In the genomic region with DNA sequence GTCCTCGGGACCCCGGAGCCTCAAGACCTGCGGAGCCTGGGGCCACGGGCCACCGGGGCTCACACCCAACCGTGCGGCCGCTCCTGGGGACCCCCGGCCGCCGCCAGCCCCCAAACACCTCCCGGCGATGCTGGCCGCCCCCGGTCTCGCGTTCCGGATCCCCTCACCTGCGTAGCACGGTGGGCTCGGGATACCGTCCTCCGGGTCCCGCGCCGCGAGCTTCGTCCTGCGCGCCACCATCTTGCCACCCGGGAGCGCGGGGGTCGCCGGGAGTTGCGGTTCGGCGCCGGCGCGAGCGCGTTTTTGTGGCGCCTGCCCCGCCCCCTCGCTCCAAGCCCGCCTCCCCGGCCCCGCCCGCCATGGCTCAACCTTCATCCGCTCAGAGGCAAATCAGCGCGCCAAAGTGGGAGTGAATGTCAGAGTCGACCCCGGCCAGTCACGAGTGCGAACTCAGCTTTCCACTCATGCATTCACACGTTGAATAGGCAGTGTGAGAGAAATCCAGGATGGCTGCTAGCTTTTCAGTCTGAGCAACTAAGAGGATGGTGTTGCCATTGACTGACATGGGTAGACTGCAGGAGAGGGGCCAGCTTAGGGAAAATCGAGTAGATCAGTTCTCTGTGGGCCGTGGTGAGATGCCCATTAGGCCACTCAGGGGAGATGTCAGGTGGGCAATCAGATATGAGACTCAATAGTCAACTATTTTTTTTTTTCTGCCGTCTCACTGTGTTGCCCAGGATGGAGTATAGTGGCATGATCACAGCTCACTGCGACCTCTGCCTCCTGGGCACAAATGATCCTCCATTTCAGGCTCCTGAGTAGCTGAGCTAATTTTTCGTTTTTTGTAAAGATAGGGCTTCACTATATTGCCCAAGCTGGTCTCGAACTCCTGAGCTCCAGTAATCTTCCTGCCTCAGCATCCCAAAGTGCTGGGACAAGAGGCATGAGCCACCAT, we compare ENCODE assay signal across 8 cellular contexts. TPM values are rescaled to one million over a fixed set of nuclear protein-coding genes. Genes with fewer than 3 reads are reported as not detected.
DNase-seq lines count a peak whose midpoint lies in the region; ATAC-seq and TF ChIP-seq lines count a peak whose summit lies in the region.

No MANE protein-coding gene starts in this region.

- WGBS in liver = 7% methylated on average over 64 of the region's 64 CpGs

- H3K4me1 ChIP-seq in liver (ENCODE audit: control insufficient read depth in 4 of 4, insufficient read depth in 4 of 4, low read length in 3 of 4) = peaks cover 0 to 9% (median 2%) of the 10 kb centered on the region in 4 donors

- peak overlapping the region; percentile 83 for H3K27ac Mint-ChIP-seq in activated CD4-positive, alpha-beta T cell treated with anti-CD3 and anti-CD28 coated beads, Interleukin-2, amount 10 ng/mL, durations not matched to agents 7 days and 5 days

- POLR2A ChIA-PET in activated CD4-positive, alpha-beta T cell treated with anti-CD3 and anti-CD28 coated beads, Interleukin-2, amount 10 ng/mL, durations not matched to agents 7 days and 5 days (lab: Charles Lee) = interaction anchor here (0.6 kb wide), 1 partner anchor 70 kb away, joined by 7 read pairs; no protein-coding TSS in a partner anchor

- CTCF ChIA-PET in activated CD4-positive, alpha-beta T cell treated with anti-CD3 and anti-CD28 coated beads, Interleukin-2, amount 10 ng/mL, durations not matched to agents 7 days and 5 days (lab: Charles Lee) = interaction anchor here (0.6 to 0.8 kb wide), 2 partner anchors 16 to 40 kb away, joined by 3 read pairs; no protein-coding TSS in a partner anchor

- no peak for TF ChIP-seq RAD21 in liver (IDR thresholded peaks at IDR 0.05)

- H3K27me3 ChIP-seq in liver (ENCODE audit: control insufficient read depth in 4 of 4, insufficient read depth in 4 of 4, low read length in 3 of 4) = no peaks in the 10 kb centered on the region

- no peak for TF ChIP-seq CTCF in liver (IDR thresholded peaks at IDR 0.05; ENCODE audit: low read depth, low read length, missing input control)

- H3K9ac ChIP-seq in liver (ENCODE audit: low read depth in 1 of 2, low read length in 2 of 2) = no peak overlapping the region

- H3K4me1 Mint-ChIP-seq in activated CD4-positive, alpha-beta T cell treated with anti-CD3 and anti-CD28 coated beads, Interleukin-2, amount 10 ng/mL, durations not matched to agents 7 days and 5 days = peaks cover 10% of the 10 kb centered on the region

- peak overlapping the region; percentile 98 for H3K4me3 Mint-ChIP-seq in activated CD4-positive, alpha-beta T cell treated with anti-CD3 and anti-CD28 coated beads, Interleukin-2, amount 10 ng/mL, durations not matched to agents 7 days and 5 days

- peaks cover 40% of the 10 kb centered on the region for H3K36me3 Mint-ChIP-seq in activated CD4-positive, alpha-beta T cell treated with anti-CD3 and anti-CD28 coated beads, Interleukin-2, amount 10 ng/mL, durations not matched to agents 7 days and 5 days (ENCODE audit: low read depth)

- no peaks in the 10 kb centered on the region for H3K27me3 Mint-ChIP-seq in activated CD4-positive, alpha-beta T cell treated with anti-CD3 and anti-CD28 coated beads, Interleukin-2, amount 10 ng/mL, durations not matched to agents 7 days and 5 days

- peak overlapping the region; percentile 90 for H3K4me3 ChIP-seq in GM08714 (ENCODE audit: low read length)
- H3K4me3 ChIP-seq in liver (ENCODE audit: low read depth in 1 of 3, low read length in 3 of 3) = peak overlapping the region in 2 of 3 donors; percentile 73 to 76

- H3K9me3 ChIP-seq in liver (ENCODE audit: control insufficient read depth in 4 of 4, low read length in 3 of 4) = no peaks in the 10 kb centered on the region

- no peak overlapping the region for H3K27ac ChIP-seq in liver (ENCODE audit: low read depth in 1 of 2, low read length in 2 of 2)

- no peaks in the 10 kb centered on the region for H3K9me3 Mint-ChIP-seq in activated CD4-positive, alpha-beta T cell treated with anti-CD3 and anti-CD28 coated beads, Interleukin-2, amount 10 ng/mL, durations not matched to agents 7 days and 5 days

- peak; percentile 11 for DNase-seq in NCI-H345 treated with DMSO at 0.1 percent for 48 hours (lab: John Stamatoyannopoulos, UW; ENCODE audit: unreplicated experiment)
- peak; percentile 86 for DNase-seq in activated CD4-positive, alpha-beta T cell treated with anti-CD3 and anti-CD28 coated beads, Interleukin-2, amount 10 ng/mL, durations not matched to agents 7 days and 5 days
- peak; percentile 80 for DNase-seq in dermis blood vessel endothelial cell
- peak; percentile 85 to 86 for DNase-seq in stimulated activated CD4-positive, alpha-beta T cell treated with anti-CD3 and anti-CD28 coated beads, Interleukin-2, amount 100 ng/mL, for 48 hours

- ATAC-seq in HG02938 (IDR thresholded peaks at IDR 0.05; ENCODE audit: unreplicated experiment) = peak; percentile 58
- no peak for ATAC-seq in HG02973 (IDR thresholded peaks at IDR 0.05; ENCODE audit: unreplicated experiment)

- H3K36me3 ChIP-seq in liver (ENCODE audit: control insufficient read depth in 4 of 4, insufficient read depth in 3 of 4, low read depth in 1 of 4, low read length in 3 of 4) = peaks cover 20 to 45% (median 26%) of the 10 kb centered on the region in 4 donors

TF ChIP-seq in liver, 16 proteins besides CTCF, POLR2A, EP300 and RAD21:
- TF ChIP-seq, protein P1, sequence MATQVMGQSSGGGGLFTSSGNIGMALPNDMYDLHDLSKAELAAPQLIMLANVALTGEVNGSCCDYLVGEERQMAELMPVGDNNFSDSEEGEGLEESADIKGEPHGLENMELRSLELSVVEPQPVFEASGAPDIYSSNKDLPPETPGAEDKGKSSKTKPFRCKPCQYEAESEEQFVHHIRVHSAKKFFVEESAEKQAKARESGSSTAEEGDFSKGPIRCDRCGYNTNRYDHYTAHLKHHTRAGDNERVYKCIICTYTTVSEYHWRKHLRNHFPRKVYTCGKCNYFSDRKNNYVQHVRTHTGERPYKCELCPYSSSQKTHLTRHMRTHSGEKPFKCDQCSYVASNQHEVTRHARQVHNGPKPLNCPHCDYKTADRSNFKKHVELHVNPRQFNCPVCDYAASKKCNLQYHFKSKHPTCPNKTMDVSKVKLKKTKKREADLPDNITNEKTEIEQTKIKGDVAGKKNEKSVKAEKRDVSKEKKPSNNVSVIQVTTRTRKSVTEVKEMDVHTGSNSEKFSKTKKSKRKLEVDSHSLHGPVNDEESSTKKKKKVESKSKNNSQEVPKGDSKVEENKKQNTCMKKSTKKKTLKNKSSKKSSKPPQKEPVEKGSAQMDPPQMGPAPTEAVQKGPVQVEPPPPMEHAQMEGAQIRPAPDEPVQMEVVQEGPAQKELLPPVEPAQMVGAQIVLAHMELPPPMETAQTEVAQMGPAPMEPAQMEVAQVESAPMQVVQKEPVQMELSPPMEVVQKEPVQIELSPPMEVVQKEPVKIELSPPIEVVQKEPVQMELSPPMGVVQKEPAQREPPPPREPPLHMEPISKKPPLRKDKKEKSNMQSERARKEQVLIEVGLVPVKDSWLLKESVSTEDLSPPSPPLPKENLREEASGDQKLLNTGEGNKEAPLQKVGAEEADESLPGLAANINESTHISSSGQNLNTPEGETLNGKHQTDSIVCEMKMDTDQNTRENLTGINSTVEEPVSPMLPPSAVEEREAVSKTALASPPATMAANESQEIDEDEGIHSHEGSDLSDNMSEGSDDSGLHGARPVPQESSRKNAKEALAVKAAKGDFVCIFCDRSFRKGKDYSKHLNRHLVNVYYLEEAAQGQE (IDR thresholded peaks at IDR 0.05) = no peak
- peak; percentile 73 for TF ChIP-seq YY1 (IDR thresholded peaks at IDR 0.05)

RNA-seq across cellular contexts. Expression of a gene that starts 28.3 kb away (rescaled TPM):
- total RNA-seq in activated CD4-positive, alpha-beta T cell treated with anti-CD3 and anti-CD28 coated beads, Interleukin-2, amount 10 ng/mL, durations not matched to agents 7 days and 5 days = under 1 TPM; 0.83 to 0.97 TPM
- total RNA-seq in dermis blood vessel endothelial cell = 3.0 and 3.1 TPM in 2 replicates
- under 1 TPM; 0.59 to 0.79 TPM for total RNA-seq in liver
- 1 to 10 TPM in 1 of 2 donors, under 1 TPM in 1; 0.51 to 1.6 TPM for polyA plus RNA-seq in liver

RNA-seq across cellular contexts. Expression of a gene that starts 32.6 kb away (rescaled TPM):
- 10 to 100 TPM; 83.4 to 97.7 TPM for total RNA-seq in activated CD4-positive, alpha-beta T cell treated with anti-CD3 and anti-CD28 coated beads, Interleukin-2, amount 10 ng/mL, durations not matched to agents 7 days and 5 days
- 27.9 and 43.3 TPM in 2 replicates for total RNA-seq in dermis blood vessel endothelial cell
- total RNA-seq in liver = 10 to 100 TPM; 18.1 to 22.5 TPM
- polyA plus RNA-seq in liver = 10 to 100 TPM; 14.6 to 18.0 TPM

RNA-seq across cellular contexts. Expression of a gene that starts 58.4 kb away (rescaled TPM):
- total RNA-seq in activated CD4-positive, alpha-beta T cell treated with anti-CD3 and anti-CD28 coated beads, Interleukin-2, amount 10 ng/mL, durations not matched to agents 7 days and 5 days = under 1 TPM; 0.45 to 0.71 TPM
- 0.47 TPM in 1 of 2 replicates, not detected in the other for total RNA-seq in dermis blood vessel endothelial cell
- total RNA-seq in liver = under 1 TPM in 1 of 2 donors, not detected in 1; 0.84 TPM
- 1 to 10 TPM in 1 of 2 donors, not detected in 1; 1.1 TPM for polyA plus RNA-seq in liver

Comparison
In these comparisons a context has a peak if more than half of its experiments do, and no peak if none do; other contexts are left out.
1. DNase-seq: peak in every context shown above with its lines; median percentile 86 in activated CD4-positive, alpha-beta T cell treated with anti-CD3 and anti-CD28 coated beads, Interleukin-2, amount 10 ng/mL, durations not matched to agents 7 days and 5 days; 86 in stimulated activated CD4-positive, alpha-beta T cell treated with anti-CD3 and anti-CD28 coated beads, Interleukin-2, amount 100 ng/mL, for 48 hours; 80 in dermis blood vessel endothelial cell; 11 in NCI-H345 treated with DMSO at 0.1 percent for 48 hours.